In the genomic region with DNA sequence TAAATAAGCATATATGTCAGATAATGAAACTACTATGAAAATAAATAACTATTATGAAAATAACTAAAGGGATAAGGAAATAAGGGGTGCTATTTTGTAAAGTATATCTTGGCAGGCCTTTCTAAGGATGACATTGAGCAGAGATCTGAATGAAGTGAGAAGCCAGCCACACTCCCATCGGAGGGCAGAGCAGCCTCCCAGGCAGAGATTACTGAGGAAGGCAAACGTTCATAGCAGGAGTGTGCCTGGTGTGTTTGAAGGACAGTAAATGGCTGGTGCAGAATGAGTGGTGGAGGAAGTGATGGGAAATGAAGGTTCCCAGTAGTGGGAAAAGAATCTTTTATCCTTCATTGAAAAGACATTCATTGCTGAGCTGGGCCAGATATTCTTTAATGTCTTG, we compare ENCODE assay signal across 25 cellular contexts.
"Had no signal": no experiment of that assay in that cellular context is flagged by ENCODE, and none has a peak within 500 bp of the region (broad histone marks: within the 10 kb centered on the region; RNA-seq: fewer than 3 reads in every experiment).

No MANE protein-coding gene starts in this region.

- H3K4me3 ChIP-seq: hepatocyte, lower lobe of right lung, psoas muscle, right lobe of liver, smooth muscle cell, tibial nerve, uterus had no signal

- H3K27ac ChIP-seq: hepatocyte, lower lobe of right lung, neutrophil, parathyroid adenoma, psoas muscle, right lobe of liver, tibial nerve, uterus had no signal

- H3K9ac ChIP-seq: parathyroid adenoma had no signal

- H3K9me3 ChIP-seq: lower lobe of right lung, neutrophil, psoas muscle, right lobe of liver, tibial nerve, uterus had no signal

- H3K27me3 Mint-ChIP-seq: naive thymus-derived CD8-positive, alpha-beta T cell; stimulated activated memory B cell treated with anti-CD40 and anti-IgM and Interleukin-4, amounts not matched to agents 10 μg/mL and 1 μg/mL and 100 μg/mL, for 72 hours; stimulated activated naive CD8-positive, alpha-beta T cell treated with anti-CD3 and anti-CD28 coated beads, Interleukin-15, amount 100 ng/mL, for 72 hours had no signal

- H2AFZ ChIP-seq: hepatocyte, parathyroid adenoma had no signal

- H3K79me2 ChIP-seq: hepatocyte, parathyroid adenoma had no signal

- H3K4me3 Mint-ChIP-seq: naive thymus-derived CD8-positive, alpha-beta T cell; nephron; neural crest cell; stimulated activated memory B cell treated with anti-CD40 and anti-IgM and Interleukin-4, amounts not matched to agents 10 μg/mL and 1 μg/mL and 100 μg/mL, for 72 hours; stimulated activated naive CD8-positive, alpha-beta T cell treated with anti-CD3 and anti-CD28 coated beads, Interleukin-15, amount 100 ng/mL, for 72 hours; type B pancreatic cell had no signal

- H3K4me1 Mint-ChIP-seq: naive thymus-derived CD8-positive, alpha-beta T cell; stimulated activated memory B cell treated with anti-CD40 and anti-IgM and Interleukin-4, amounts not matched to agents 10 μg/mL and 1 μg/mL and 100 μg/mL, for 72 hours; stimulated activated naive CD8-positive, alpha-beta T cell treated with anti-CD3 and anti-CD28 coated beads, Interleukin-15, amount 100 ng/mL, for 72 hours had no signal

- H3K4me2 ChIP-seq: hepatocyte, smooth muscle cell had no signal

- H3K4me1 ChIP-seq: lower lobe of right lung, parathyroid adenoma, psoas muscle, right lobe of liver, tibial nerve, uterus had no signal

- ATAC-seq: lower lobe of right lung; naive thymus-derived CD8-positive, alpha-beta T cell; psoas muscle; right lobe of liver; stimulated activated memory B cell treated with anti-CD40 and anti-IgM and Interleukin-4, amounts not matched to agents 10 μg/mL and 1 μg/mL and 100 μg/mL, for 72 hours; stimulated activated naive CD8-positive, alpha-beta T cell treated with anti-CD3 and anti-CD28 coated beads, Interleukin-15, amount 100 ng/mL, for 72 hours had no signal

- H3K9me3 Mint-ChIP-seq: nephron, neural crest cell, type B pancreatic cell had no signal

- DNase-seq: islet precursor cell; lower lobe of right lung; mammary epithelial cell; mesenchymal stem cell; naive thymus-derived CD8-positive, alpha-beta T cell; occipital lobe; psoas muscle; right lobe of liver; stimulated activated CD4-positive, alpha-beta T cell treated with anti-CD3 and anti-CD28 coated beads, Interleukin-1b, Interleukin-23, amount 100 ng/mL, for 48 hours; stimulated activated CD4-positive, alpha-beta T cell treated with anti-CD3 and anti-CD28 coated beads, Interleukin-2, amount 100 ng/mL, for 48 hours; stimulated activated CD4-positive, alpha-beta T cell treated with anti-CD3 and anti-CD28 coated beads, Interleukin-4, amount 100 ng/mL, for 4 hours; stimulated activated CD8-positive, alpha-beta memory T cell treated with anti-CD3 and anti-CD28 coated beads, Interleukin-4, amount 100 ng/mL, for 48 hours; stimulated activated naive CD4-positive, alpha-beta T cell treated with Interleukin-2 at 50 U/mL for 16 hours; stimulated activated naive CD8-positive, alpha-beta T cell treated with anti-CD3 and anti-CD28 coated beads, Interleukin-15, amount 100 ng/mL, for 72 hours; substantia nigra; uterus had no signal

- H3K36me3 Mint-ChIP-seq: naive thymus-derived CD8-positive, alpha-beta T cell; stimulated activated memory B cell treated with anti-CD40 and anti-IgM and Interleukin-4, amounts not matched to agents 10 μg/mL and 1 μg/mL and 100 μg/mL, for 72 hours; type B pancreatic cell had no signal

- H3K27me3 ChIP-seq: hepatocyte, neutrophil, right lobe of liver, tibial nerve, uterus had no signal

- H3K36me3 ChIP-seq: lower lobe of right lung, neutrophil, right lobe of liver, tibial nerve, uterus had no signal

- H3K27ac Mint-ChIP-seq: naive thymus-derived CD8-positive, alpha-beta T cell; nephron; stimulated activated memory B cell treated with anti-CD40 and anti-IgM and Interleukin-4, amounts not matched to agents 10 μg/mL and 1 μg/mL and 100 μg/mL, for 72 hours; stimulated activated naive CD8-positive, alpha-beta T cell treated with anti-CD3 and anti-CD28 coated beads, Interleukin-15, amount 100 ng/mL, for 72 hours; type B pancreatic cell had no signal
